ENCODE assay signal across 1 cellular context in the genomic region with DNA sequence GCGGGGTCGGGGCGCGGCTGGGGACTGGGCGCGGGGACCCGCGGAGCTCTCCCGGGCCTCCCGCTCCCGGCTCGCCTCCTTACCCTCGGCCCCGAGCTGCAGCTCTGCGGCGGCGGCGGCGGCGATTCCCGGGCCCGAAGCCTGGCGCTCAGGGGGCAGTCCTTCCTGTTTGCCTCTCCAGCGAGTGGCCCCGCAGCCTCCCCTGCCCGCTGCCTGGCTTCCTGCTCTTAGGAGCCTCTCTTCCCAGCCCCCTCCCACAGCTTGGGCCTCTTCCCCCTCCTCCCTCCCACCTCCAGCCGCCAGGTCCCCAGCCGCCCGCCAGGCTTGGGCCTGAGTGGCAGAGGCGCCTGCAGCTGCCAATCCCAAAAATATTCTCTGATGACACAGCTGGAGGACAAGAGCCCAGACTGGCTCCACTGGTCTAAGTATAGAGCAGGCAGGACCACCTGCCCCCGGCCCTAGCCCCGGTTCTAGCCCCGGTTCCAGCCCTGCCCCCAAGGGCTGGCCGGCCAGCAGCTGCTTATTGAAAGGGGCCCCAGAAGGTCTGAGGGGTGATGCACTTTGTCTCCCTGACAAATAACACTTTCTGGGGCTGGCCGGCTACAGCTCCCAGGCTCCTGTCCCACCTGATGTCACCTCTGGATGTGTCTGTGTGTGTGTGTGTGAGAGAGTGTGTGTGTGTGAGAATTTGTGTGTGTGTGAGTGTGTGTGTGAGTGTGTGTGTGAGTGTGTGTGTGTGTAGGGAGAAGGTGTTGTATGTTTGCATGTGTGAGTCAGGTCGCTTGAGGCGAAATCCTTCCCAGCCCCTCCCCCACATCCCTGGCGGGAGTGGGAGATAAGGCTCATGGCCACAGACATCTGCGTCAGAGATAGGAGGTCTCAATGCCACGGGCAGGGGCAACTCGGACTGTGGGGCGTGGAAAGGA.
TF ChIP-seq lines count a peak whose summit lies in the region.

A gene (minus strand): TSS at position 229 of the 926 bp plus-strand sequence. CDS start 307 bp downstream, outside the sequence.

TF ChIP-seq in K562, 482 proteins besides CTCF, POLR2A, EP300 and RAD21 (continued from another document and continues in another):
- TF ChIP-seq CBX5 (IDR thresholded peaks at IDR 0.05; ENCODE audit: borderline replicate concordance, low read depth) (no peak), HNRNPH1 (optimal IDR thresholded peaks at IDR 0.05; ENCODE audit: low read depth, low read length) (no peak), ERF (CRISPR knock-in tag; IDR thresholded peaks at IDR 0.05) (no peak), NCOA4 (IDR thresholded peaks at IDR 0.05; ENCODE audit: partially characterized antibody) (no peak), ZBTB7A (IDR thresholded peaks at IDR 0.05; ENCODE audit: borderline replicate concordance, control insufficient read depth, low read depth, low read length) (peak; percentile 55; the same call in 1 of the 2 replicates), NRF1 (conservative IDR thresholded peaks at IDR 0.05 in 1 of 2, IDR thresholded peaks at IDR 0.05 in 1 of 2) (peak; percentile 12 to 30; a peak in 1 of 4 replicates), ZFP1 (CRISPR knock-in tag; IDR thresholded peaks at IDR 0.05) (no peak), GTF2F1 (IDR thresholded peaks at IDR 0.05; ENCODE audit: low read depth, low read length) (no peak), ZNF23 (CRISPR knock-in tag; IDR thresholded peaks at IDR 0.05) (no peak), CBFA2T2 (conservative IDR thresholded peaks at IDR 0.05) (peak; percentile 84), XRCC3 (IDR thresholded peaks at IDR 0.05) (no peak), BRD9 (IDR thresholded peaks at IDR 0.05; ENCODE audit: low read depth, partially characterized antibody) (peak; percentile 33), SAP30 (IDR thresholded peaks at IDR 0.05; ENCODE audit: borderline replicate concordance, insufficient read depth, low read depth, low read length, poor library complexity, severe bottlenecking) (no peak), L3MBTL2 (IDR thresholded peaks at IDR 0.05) (peak; percentile 50; the same call in 1 of the 2 replicates), ZNF699 (CRISPR knock-in tag; IDR thresholded peaks at IDR 0.05; ENCODE audit: insufficient replicate concordance) (no peak), ZZZ3 (IDR thresholded peaks at IDR 0.05) (no peak), FOXJ2 (tag; IDR thresholded peaks at IDR 0.05) (peak; percentile 51; the same call in 1 of the 2 replicates), KLF10 (CRISPR knock-in tag; IDR thresholded peaks at IDR 0.05) (no peak), ADNP (tag; IDR thresholded peaks at IDR 0.05) (no peak), FOXP1 (CRISPR knock-in tag; IDR thresholded peaks at IDR 0.05) (peak; percentile 57; the same call in 1 of the 2 replicates), GTF2A2 (tag; IDR thresholded peaks at IDR 0.05) (no peak), GATAD2A (IDR thresholded peaks at IDR 0.05) (peak; percentile 99), HNRNPL (IDR thresholded peaks at IDR 0.05; ENCODE audit: low read depth, low read length) (no peak), ZFPM2 (CRISPR knock-in tag; IDR thresholded peaks at IDR 0.05) (no peak), ARHGAP35 (IDR thresholded peaks at IDR 0.05; ENCODE audit: partially characterized antibody) (no peak), DPF2 (IDR thresholded peaks at IDR 0.05) (peak; percentile 97), SOX6 (IDR thresholded peaks at IDR 0.05) (peak; percentile 70), TFAM (CRISPR knock-in tag; conservative IDR thresholded peaks at IDR 0.05) (no peak), ZNF589 (CRISPR knock-in tag; IDR thresholded peaks at IDR 0.05; ENCODE audit: low read depth) (0 out of 2 replicates have a peak, but pooled peaks have one; percentile 46), MCM7 (IDR thresholded peaks at IDR 0.05) (peak in 1 of 2 experiments; percentile 41; a peak in 1 of 4 replicates), GATA2 (CRISPR knock-in tag; IDR thresholded peaks at IDR 0.05) (peak; percentile 92), RBFOX2 (IDR thresholded peaks at IDR 0.05; ENCODE audit: low read depth, low read length) (peak; percentile 57)
- TF ChIP-seq, protein P1, sequence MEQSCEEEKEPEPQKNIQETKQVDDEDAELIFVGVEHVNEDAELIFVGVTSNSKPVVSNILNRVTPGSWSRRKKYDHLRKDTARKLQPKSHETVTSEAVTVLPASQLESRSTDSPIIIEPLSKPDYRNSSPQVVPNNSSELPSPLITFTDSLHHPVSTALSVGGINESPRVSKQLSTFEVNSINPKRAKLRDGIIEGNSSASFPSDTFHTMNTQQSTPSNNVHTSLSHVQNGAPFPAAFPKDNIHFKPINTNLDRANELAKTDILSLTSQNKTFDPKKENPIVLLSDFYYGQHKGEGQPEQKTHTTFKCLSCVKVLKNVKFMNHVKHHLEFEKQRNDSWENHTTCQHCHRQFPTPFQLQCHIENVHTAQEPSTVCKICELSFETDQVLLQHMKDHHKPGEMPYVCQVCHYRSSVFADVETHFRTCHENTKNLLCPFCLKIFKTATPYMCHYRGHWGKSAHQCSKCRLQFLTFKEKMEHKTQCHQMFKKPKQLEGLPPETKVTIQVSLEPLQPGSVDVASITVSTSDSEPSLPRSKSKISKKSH (CRISPR knock-in tag; IDR thresholded peaks at IDR 0.05), result no peak
- TF ChIP-seq, protein P2, sequence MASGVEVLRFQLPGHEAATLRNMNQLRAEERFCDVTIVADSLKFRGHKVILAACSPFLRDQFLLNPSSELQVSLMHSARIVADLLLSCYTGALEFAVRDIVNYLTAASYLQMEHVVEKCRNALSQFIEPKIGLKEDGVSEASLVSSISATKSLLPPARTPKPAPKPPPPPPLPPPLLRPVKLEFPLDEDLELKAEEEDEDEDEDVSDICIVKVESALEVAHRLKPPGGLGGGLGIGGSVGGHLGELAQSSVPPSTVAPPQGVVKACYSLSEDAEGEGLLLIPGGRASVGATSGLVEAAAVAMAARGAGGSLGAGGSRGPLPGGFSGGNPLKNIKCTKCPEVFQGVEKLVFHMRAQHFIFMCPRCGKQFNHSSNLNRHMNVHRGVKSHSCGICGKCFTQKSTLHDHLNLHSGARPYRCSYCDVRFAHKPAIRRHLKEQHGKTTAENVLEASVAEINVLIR (CRISPR knock-in tag; IDR thresholded peaks at IDR 0.05), result no peak
- TF ChIP-seq, protein P3, sequence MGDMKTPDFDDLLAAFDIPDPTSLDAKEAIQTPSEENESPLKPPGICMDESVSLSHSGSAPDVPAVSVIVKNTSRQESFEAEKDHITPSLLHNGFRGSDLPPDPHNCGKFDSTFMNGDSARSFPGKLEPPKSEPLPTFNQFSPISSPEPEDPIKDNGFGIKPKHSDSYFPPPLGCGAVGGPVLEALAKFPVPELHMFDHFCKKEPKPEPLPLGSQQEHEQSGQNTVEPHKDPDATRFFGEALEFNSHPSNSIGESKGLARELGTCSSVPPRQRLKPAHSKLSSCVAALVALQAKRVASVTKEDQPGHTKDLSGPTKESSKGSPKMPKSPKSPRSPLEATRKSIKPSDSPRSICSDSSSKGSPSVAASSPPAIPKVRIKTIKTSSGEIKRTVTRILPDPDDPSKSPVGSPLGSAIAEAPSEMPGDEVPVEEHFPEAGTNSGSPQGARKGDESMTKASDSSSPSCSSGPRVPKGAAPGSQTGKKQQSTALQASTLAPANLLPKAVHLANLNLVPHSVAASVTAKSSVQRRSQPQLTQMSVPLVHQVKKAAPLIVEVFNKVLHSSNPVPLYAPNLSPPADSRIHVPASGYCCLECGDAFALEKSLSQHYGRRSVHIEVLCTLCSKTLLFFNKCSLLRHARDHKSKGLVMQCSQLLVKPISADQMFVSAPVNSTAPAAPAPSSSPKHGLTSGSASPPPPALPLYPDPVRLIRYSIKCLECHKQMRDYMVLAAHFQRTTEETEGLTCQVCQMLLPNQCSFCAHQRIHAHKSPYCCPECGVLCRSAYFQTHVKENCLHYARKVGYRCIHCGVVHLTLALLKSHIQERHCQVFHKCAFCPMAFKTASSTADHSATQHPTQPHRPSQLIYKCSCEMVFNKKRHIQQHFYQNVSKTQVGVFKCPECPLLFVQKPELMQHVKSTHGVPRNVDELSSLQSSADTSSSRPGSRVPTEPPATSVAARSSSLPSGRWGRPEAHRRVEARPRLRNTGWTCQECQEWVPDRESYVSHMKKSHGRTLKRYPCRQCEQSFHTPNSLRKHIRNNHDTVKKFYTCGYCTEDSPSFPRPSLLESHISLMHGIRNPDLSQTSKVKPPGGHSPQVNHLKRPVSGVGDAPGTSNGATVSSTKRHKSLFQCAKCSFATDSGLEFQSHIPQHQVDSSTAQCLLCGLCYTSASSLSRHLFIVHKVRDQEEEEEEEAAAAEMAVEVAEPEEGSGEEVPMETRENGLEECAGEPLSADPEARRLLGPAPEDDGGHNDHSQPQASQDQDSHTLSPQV (IDR thresholded peaks at IDR 0.05), result peak; percentile 49
- TF ChIP-seq, protein P4, sequence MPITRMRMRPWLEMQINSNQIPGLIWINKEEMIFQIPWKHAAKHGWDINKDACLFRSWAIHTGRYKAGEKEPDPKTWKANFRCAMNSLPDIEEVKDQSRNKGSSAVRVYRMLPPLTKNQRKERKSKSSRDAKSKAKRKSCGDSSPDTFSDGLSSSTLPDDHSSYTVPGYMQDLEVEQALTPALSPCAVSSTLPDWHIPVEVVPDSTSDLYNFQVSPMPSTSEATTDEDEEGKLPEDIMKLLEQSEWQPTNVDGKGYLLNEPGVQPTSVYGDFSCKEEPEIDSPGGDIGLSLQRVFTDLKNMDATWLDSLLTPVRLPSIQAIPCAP (CRISPR knock-in tag; IDR thresholded peaks at IDR 0.05; ENCODE audit: borderline replicate concordance), result no peak
- TF ChIP-seq, protein P5, sequence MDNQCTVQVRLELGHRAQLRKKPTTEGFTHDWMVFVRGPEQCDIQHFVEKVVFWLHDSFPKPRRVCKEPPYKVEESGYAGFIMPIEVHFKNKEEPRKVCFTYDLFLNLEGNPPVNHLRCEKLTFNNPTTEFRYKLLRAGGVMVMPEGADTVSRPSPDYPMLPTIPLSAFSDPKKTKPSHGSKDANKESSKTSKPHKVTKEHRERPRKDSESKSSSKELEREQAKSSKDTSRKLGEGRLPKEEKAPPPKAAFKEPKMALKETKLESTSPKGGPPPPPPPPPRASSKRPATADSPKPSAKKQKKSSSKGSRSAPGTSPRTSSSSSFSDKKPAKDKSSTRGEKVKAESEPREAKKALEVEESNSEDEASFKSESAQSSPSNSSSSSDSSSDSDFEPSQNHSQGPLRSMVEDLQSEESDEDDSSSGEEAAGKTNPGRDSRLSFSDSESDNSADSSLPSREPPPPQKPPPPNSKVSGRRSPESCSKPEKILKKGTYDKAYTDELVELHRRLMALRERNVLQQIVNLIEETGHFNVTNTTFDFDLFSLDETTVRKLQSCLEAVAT (IDR thresholded peaks at IDR 0.05), result peak; percentile 80 to 83; a peak in 3 of 4 replicates
- TF ChIP-seq, protein P6, sequence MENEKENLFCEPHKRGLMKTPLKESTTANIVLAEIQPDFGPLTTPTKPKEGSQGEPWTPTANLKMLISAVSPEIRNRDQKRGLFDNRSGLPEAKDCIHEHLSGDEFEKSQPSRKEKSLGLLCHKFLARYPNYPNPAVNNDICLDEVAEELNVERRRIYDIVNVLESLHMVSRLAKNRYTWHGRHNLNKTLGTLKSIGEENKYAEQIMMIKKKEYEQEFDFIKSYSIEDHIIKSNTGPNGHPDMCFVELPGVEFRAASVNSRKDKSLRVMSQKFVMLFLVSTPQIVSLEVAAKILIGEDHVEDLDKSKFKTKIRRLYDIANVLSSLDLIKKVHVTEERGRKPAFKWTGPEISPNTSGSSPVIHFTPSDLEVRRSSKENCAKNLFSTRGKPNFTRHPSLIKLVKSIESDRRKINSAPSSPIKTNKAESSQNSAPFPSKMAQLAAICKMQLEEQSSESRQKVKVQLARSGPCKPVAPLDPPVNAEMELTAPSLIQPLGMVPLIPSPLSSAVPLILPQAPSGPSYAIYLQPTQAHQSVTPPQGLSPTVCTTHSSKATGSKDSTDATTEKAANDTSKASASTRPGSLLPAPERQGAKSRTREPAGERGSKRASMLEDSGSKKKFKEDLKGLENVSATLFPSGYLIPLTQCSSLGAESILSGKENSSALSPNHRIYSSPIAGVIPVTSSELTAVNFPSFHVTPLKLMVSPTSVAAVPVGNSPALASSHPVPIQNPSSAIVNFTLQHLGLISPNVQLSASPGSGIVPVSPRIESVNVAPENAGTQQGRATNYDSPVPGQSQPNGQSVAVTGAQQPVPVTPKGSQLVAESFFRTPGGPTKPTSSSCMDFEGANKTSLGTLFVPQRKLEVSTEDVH (IDR thresholded peaks at IDR 0.05; ENCODE audit: low read depth, partially characterized antibody), result peak; percentile 85
- TF ChIP-seq, protein P7, sequence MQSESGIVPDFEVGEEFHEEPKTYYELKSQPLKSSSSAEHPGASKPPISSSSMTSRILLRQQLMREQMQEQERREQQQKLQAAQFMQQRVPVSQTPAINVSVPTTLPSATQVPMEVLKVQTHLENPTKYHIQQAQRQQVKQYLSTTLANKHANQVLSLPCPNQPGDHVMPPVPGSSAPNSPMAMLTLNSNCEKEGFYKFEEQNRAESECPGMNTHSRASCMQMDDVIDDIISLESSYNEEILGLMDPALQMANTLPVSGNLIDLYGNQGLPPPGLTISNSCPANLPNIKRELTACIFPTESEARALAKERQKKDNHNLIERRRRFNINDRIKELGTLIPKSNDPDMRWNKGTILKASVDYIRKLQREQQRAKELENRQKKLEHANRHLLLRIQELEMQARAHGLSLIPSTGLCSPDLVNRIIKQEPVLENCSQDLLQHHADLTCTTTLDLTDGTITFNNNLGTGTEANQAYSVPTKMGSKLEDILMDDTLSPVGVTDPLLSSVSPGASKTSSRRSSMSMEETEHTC (IDR thresholded peaks at IDR 0.05), result no peak
- TF ChIP-seq, protein P8, sequence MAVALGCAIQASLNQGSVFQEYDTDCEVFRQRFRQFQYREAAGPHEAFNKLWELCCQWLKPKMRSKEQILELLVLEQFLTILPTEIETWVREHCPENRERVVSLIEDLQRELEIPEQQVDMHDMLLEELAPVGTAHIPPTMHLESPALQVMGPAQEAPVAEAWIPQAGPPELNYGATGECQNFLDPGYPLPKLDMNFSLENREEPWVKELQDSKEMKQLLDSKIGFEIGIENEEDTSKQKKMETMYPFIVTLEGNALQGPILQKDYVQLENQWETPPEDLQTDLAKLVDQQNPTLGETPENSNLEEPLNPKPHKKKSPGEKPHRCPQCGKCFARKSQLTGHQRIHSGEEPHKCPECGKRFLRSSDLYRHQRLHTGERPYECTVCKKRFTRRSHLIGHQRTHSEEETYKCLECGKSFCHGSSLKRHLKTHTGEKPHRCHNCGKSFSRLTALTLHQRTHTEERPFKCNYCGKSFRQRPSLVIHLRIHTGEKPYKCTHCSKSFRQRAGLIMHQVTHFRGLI (CRISPR knock-in tag; IDR thresholded peaks at IDR 0.05), result no peak
- TF ChIP-seq, protein P9, sequence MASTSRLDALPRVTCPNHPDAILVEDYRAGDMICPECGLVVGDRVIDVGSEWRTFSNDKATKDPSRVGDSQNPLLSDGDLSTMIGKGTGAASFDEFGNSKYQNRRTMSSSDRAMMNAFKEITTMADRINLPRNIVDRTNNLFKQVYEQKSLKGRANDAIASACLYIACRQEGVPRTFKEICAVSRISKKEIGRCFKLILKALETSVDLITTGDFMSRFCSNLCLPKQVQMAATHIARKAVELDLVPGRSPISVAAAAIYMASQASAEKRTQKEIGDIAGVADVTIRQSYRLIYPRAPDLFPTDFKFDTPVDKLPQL (IDR thresholded peaks at IDR 0.05; ENCODE audit: extremely low read depth, insufficient read length), result no peak
- TF ChIP-seq, protein P10, sequence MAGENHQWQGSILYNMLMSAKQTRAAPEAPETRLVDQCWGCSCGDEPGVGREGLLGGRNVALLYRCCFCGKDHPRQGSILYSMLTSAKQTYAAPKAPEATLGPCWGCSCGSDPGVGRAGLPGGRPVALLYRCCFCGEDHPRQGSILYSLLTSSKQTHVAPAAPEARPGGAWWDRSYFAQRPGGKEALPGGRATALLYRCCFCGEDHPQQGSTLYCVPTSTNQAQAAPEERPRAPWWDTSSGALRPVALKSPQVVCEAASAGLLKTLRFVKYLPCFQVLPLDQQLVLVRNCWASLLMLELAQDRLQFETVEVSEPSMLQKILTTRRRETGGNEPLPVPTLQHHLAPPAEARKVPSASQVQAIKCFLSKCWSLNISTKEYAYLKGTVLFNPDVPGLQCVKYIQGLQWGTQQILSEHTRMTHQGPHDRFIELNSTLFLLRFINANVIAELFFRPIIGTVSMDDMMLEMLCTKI (IDR thresholded peaks at IDR 0.05; ENCODE audit: partially characterized antibody), result no peak
